Comparison of ENCODE assay signal across 24 cellular contexts in genomic region chr10:61063911-61064310, GRCh38.
A peak's percentile ranks its signal among the peaks of the same experiment; 100 is the strongest.
DNase-seq lines count a peak whose midpoint lies in the region; ATAC-seq, FAIRE-seq and TF ChIP-seq lines count a peak whose summit lies in the region.
"Had no signal": no experiment of that assay in that cellular context is flagged by ENCODE, and none has a peak within 500 bp of the region (broad histone marks: within the 10 kb centered on the region; RNA-seq: fewer than 3 reads in every experiment).

No MANE protein-coding gene starts in this region.

- 50% methylated on average over 1 of the region's 1 CpG for WGBS in HepG2 (ENCODE audit: low lambda C conversion rate)

- H3K4me1 ChIP-seq in endothelial cell of umbilical vein (ENCODE audit: control insufficient read depth, extremely low read depth, insufficient read depth, low read length) (peaks cover 13% of the 10 kb centered on the region), HepG2 (ENCODE audit: insufficient read depth, low read length) (peaks cover 72% of the 10 kb centered on the region)

- no peaks in the 10 kb centered on the region for H3K27me3 ChIP-seq in endothelial cell of umbilical vein (ENCODE audit: control insufficient read depth in 2 of 2, insufficient read depth in 2 of 2, low read length in 2 of 2)
- no peaks in the 10 kb centered on the region for H3K27me3 ChIP-seq in HepG2 (ENCODE audit: control insufficient read depth in 1 of 2, insufficient read depth in 2 of 2, low read length in 2 of 2)
- H3K27me3 ChIP-seq: body of pancreas, hepatocyte, neutrophil had no signal

- H3K79me2 ChIP-seq in endothelial cell of umbilical vein (ENCODE audit: control insufficient read depth, insufficient read depth, low read length) (no peaks in the 10 kb centered on the region), HepG2 (ENCODE audit: insufficient read depth, low read length) (no peaks in the 10 kb centered on the region)
- H3K79me2 ChIP-seq: hepatocyte had no signal

- H3K36me3 ChIP-seq in endothelial cell of umbilical vein (ENCODE audit: control insufficient read depth in 2 of 2, extremely low read depth in 1 of 2, insufficient read depth in 2 of 2, low read length in 2 of 2) (no peaks in the 10 kb centered on the region), HepG2 (replicated peaks in 1 of 2; ENCODE audit: control insufficient read depth in 1 of 2, insufficient read depth in 2 of 2, low read length in 2 of 2) (no peaks in the 10 kb centered on the region)
- H3K36me3 ChIP-seq: neutrophil had no signal

- TF ChIP-seq RAD21 in HepG2 (CRISPR knock-in tag; IDR thresholded peaks at IDR 0.05): no peak

- H3K9me1 ChIP-seq in endothelial cell of umbilical vein (replicated peaks; ENCODE audit: control insufficient read depth, extremely low read depth, insufficient read depth, low read length): peaks cover 4% of the 10 kb centered on the region

- CTCF ChIA-PET in endothelial cell of umbilical vein (lab: Charles Lee): interaction anchor here (1.2 to 1.7 kb wide), 3 partner anchors 11 to 38 kb away, joined by 5 to 11 read pairs (median 5); no protein-coding TSS in a partner anchor
- CTCF ChIA-PET in HepG2 (lab: Yijun Ruan, JAX; ENCODE audit: low intra/inter-chr PET ratio, low total read pairs): no interaction called here

- H3K4me2 ChIP-seq in endothelial cell of umbilical vein (ENCODE audit: insufficient read depth, low read length) (no peak overlapping the region), HepG2 (ENCODE audit: low read depth, low read length) (no peak overlapping the region)
- H3K4me2 ChIP-seq: hepatocyte had no signal

- ATAC-seq in HepG2 (no peak), GM21737 (IDR thresholded peaks at IDR 0.05; ENCODE audit: unreplicated experiment) (no peak)
- ATAC-seq: body of pancreas, Right ventricle myocardium inferior had no signal

- BruUV-seq in endothelial cell of umbilical vein (replicated peaks; lab: Mats Ljungman, UMichigan) (no TSS peak), HepG2 (replicated peaks; lab: Mats Ljungman, UMichigan) (no TSS peak)

- H2AFZ ChIP-seq in endothelial cell of umbilical vein (ENCODE audit: low read depth, low read length) (peak overlapping the region; percentile 50), HepG2 (ENCODE audit: low read length) (no peak overlapping the region)
- H2AFZ ChIP-seq: GM23248, hepatocyte had no signal

- H3K4me3 ChIP-seq in endothelial cell of umbilical vein (replicated peaks in 1 of 3; ENCODE audit: insufficient read depth in 1 of 3, low read depth in 1 of 3, low read length in 3 of 3): no peak overlapping the region
- no peak overlapping the region for H3K4me3 ChIP-seq in HepG2 (replicated peaks in 1 of 3; ENCODE audit: insufficient read depth in 1 of 3, low read depth in 2 of 3, low read length in 3 of 3)
- H3K4me3 ChIP-seq: body of pancreas, GM23248, hepatocyte had no signal

- H3K9ac ChIP-seq in endothelial cell of umbilical vein (replicated peaks; ENCODE audit: extremely low read depth, insufficient read depth, low read length) (peak overlapping the region; percentile 22), HepG2 (ENCODE audit: insufficient read depth, low read depth, low read length) (peak overlapping the region; percentile 19; the same call in 1 of the 2 replicates)
- H3K9ac ChIP-seq: GM23248 had no signal

- intact Hi-C loops in endothelial cell of umbilical vein (cut with micrococcal nuclease) (loop anchor here (5.0 kb wide), 1 partner anchor 77 kb away; no protein-coding TSS in a partner anchor), HepG2 (cut with micrococcal nuclease; ENCODE audit: unreplicated experiment) (loop anchor here (1.0 kb wide), 1 partner anchor 86 kb away; no protein-coding TSS in a partner anchor)

- dilution Hi-C loops in endothelial cell of umbilical vein (cut with MboI; ENCODE audit: extremely low pct_ligation_motif_present, low sequenced_read_pairs): no loop called here

- TF ChIP-seq POLR2A in endothelial cell of umbilical vein (IDR thresholded peaks at IDR 0.05; ENCODE audit: low read depth, low read length) (no peak), HepG2 (IDR thresholded peaks at IDR 0.05; ENCODE audit: insufficient read depth in 1 of 2, low read depth in 2 of 2, low read length in 2 of 2) (no peak)

- DNase-seq in NCI-H2029 (lab: John Stamatoyannopoulos, UW) (peak; percentile 22), NCI-H2029 treated with DMSO at 0.1 percent for 48 hours (lab: John Stamatoyannopoulos, UW) (no peak), endothelial cell of umbilical vein (ENCODE audit: low read depth, low spot score) (peak; percentile 84), HepG2 (ENCODE audit: low spot score) (peak; percentile 59), NCI-H774 (lab: John Stamatoyannopoulos, UW) (no peak), OCI-M1 (lab: John Stamatoyannopoulos, UW) (no peak), NCI-H510A treated with DMSO at 0.1 percent for 48 hours (lab: John Stamatoyannopoulos, UW) (no peak)
- DNase-seq: activated CD4-positive, alpha-beta T cell treated with anti-CD3 and anti-CD28 coated beads, Interleukin-2, amount 10 ng/mL, durations not matched to agents 24 days and 14 days; activated T-cell treated with anti-CD3 and anti-CD28 coated beads, Interleukin-2, amount 50 U/mL, for 24 hours; body of pancreas; erythroblast; foreskin melanocyte; GM23248; mesenchymal stem cell; NCI-H1092 treated with DMSO at 0.1 percent for 48 hours; NCI-H1930; NCI-H345; stimulated activated naive CD4-positive, alpha-beta T cell had no signal

- H3K9me3 ChIP-seq in endothelial cell of umbilical vein (replicated peaks; ENCODE audit: control insufficient read depth, insufficient read depth, low read length) (no peaks in the 10 kb centered on the region), HepG2 (ENCODE audit: low read length) (no peaks in the 10 kb centered on the region)
- H3K9me3 ChIP-seq: body of pancreas, neutrophil had no signal

- TF ChIP-seq CTCF in endothelial cell of umbilical vein (IDR thresholded peaks at IDR 0.05; ENCODE audit: extremely low read depth in 1 of 2, insufficient read depth in 1 of 2, low read depth in 1 of 2, low read length in 2 of 2) (no peak), HepG2 (CRISPR knock-in tag; IDR thresholded peaks at IDR 0.05) (no peak)

- H3K27ac ChIP-seq in endothelial cell of umbilical vein (ENCODE audit: insufficient read depth, low read depth, low read length): no peak overlapping the region
- peak overlapping the region; percentile 87 for H3K27ac ChIP-seq in HepG2 (ENCODE audit: extremely low read length, insufficient read depth, low read length)
- H3K27ac ChIP-seq: 22Rv1, body of pancreas, GM23248, hepatocyte, neutrophil had no signal

- POLR2A ChIA-PET in endothelial cell of umbilical vein (lab: Charles Lee): no interaction called here
- POLR2A ChIA-PET in HepG2 (lab: Yijun Ruan, JAX): interaction anchor here (1.1 to 4.9 kb wide), 4 partner anchors 12 to 121 kb away, joined by 3 to 37 read pairs (median 8); partner anchors contain the start of gene RHOBTB1

- FAIRE-seq in endothelial cell of umbilical vein (lab: Jason Lieb, UNC): peak; percentile 77
- FAIRE-seq in HepG2 (lab: Jason Lieb, UNC): no peak
- FAIRE-seq: GM12891 had no signal

- TF ChIP-seq EP300 in HepG2 (IDR thresholded peaks at IDR 0.05; ENCODE audit: low read depth in 2 of 2, low read length in 2 of 2) (no peak; a peak in 1 of 4 replicates), HepG2 (CRISPR knock-in tag; IDR thresholded peaks at IDR 0.05; ENCODE audit: borderline replicate concordance) (no peak)

- in situ Hi-C loops in HepG2 (cut with HindIII; ENCODE audit: extremely low pct_ligation_motif_present, low pct_unique_long_range_greater_than_20kb): no loop called here

- no peaks in the 10 kb centered on the region for H4K20me1 ChIP-seq in endothelial cell of umbilical vein (replicated peaks; ENCODE audit: control insufficient read depth, extremely low read depth, insufficient read depth, low read length)
- H4K20me1 ChIP-seq in HepG2 (ENCODE audit: insufficient read depth, low read length): no peaks in the 10 kb centered on the region

TF ChIP-seq in endothelial cell of umbilical vein, 7 proteins besides CTCF, POLR2A, EP300 and RAD21:
- peak; percentile 50 for TF ChIP-seq JUN (IDR thresholded peaks at IDR 0.05; ENCODE audit: borderline replicate concordance, insufficient read depth, insufficient read length, low read depth)
- no peak for TF ChIP-seq MAX (IDR thresholded peaks at IDR 0.05; ENCODE audit: insufficient read depth, insufficient read length)
- TF ChIP-seq FOS (IDR thresholded peaks at IDR 0.05; ENCODE audit: borderline replicate concordance, insufficient read depth, low read length): peak; percentile 75

TF ChIP-seq in HepG2, 621 proteins besides CTCF, POLR2A, EP300 and RAD21 (continues in another document):
- TF ChIP-seq ZNF761 (CRISPR knock-in tag; conservative IDR thresholded peaks at IDR 0.05): no peak
- TF ChIP-seq SOX13 (IDR thresholded peaks at IDR 0.05): no peak
- TF ChIP-seq SOX13 (CRISPR knock-in tag; conservative IDR thresholded peaks at IDR 0.05 in 1 of 2, IDR thresholded peaks at IDR 0.05 in 1 of 2): peak in 1 of 2 experiments; percentile 47; a peak in 1 of 4 replicates
- TF ChIP-seq TOE1 (CRISPR knock-in tag; IDR thresholded peaks at IDR 0.05): no peak
- no peak for TF ChIP-seq ZNF782 (CRISPR knock-in tag; IDR thresholded peaks at IDR 0.05; ENCODE audit: borderline replicate concordance)
- no peak for TF ChIP-seq ZNF251 (CRISPR knock-in tag; IDR thresholded peaks at IDR 0.05)
- TF ChIP-seq ZBTB33 (CRISPR knock-in tag; IDR thresholded peaks at IDR 0.05): no peak
- no peak for TF ChIP-seq NCOR1 (IDR thresholded peaks at IDR 0.05; ENCODE audit: borderline replicate concordance, low read length)
- TF ChIP-seq SCMH1 (CRISPR knock-in tag; IDR thresholded peaks at IDR 0.05; ENCODE audit: borderline replicate concordance): no peak
- no peak for TF ChIP-seq GABPB1 (CRISPR knock-in tag; IDR thresholded peaks at IDR 0.05)

Comparison
In these comparisons a context has a peak if more than half of its experiments do, and no peak if none do; other contexts are left out.
1. DNase-seq: peak in NCI-H2029 (single experiment), endothelial cell of umbilical vein (single experiment) and HepG2 (single experiment); none in NCI-H2029 treated with DMSO at 0.1 percent for 48 hours (single experiment), NCI-H774 (single experiment), OCI-M1 (single experiment) and NCI-H510A treated with DMSO at 0.1 percent for 48 hours (single experiment).